ENCODE assay signal across 8 cellular contexts in the genomic region with DNA sequence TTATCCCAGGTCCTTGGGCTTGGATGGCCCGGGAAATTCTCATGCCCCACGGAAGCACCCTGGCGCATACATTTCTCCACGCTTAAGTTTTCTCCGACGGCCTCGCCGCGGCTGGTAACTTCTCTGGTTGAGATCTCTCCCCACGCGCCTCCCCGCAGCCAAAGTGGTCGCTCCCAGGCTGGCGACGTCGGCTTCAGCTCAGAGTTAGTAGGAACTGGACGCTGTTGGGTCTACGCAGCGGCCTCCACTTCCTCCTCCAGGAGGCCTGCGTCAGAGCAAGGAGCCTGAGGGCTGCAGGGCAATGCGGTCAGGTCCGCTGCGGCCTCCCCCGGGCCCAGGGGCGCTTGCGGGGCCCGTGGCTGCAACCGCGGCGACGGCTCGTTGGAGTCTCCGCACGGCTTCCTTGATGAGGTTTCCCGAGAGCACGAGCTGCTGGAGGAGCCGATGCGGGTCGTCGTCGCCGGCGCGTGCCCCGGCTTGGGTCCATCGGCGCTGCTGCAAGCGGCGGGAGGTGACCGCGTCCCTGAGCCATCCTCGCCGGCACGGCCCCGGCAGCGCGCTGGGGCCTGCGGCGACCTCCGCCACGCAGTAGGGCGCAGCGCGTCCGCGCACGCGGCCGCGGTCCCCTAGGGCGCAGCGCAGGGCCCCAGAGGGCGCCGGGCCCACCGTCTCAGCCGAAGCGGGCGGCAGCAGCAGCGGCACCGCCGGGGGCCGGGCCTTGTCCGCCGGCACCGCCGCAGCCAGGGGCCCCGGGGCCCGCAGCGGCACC. TPM values are rescaled to one million over a fixed set of nuclear protein-coding genes. Genes with fewer than 3 reads are reported as not detected.
A peak's percentile ranks its signal among the peaks of the same experiment; 100 is the strongest.
DNase-seq lines count a peak whose midpoint lies in the region; ATAC-seq and TF ChIP-seq lines count a peak whose summit lies in the region.

No MANE protein-coding gene starts in this region.

- CTCF ChIA-PET in Caco-2 (lab: Charles Lee), result interaction anchor here (0.7 to 2.1 kb wide), 6 partner anchors 16 to 608 kb away, joined by 3 to 16 read pairs (median 4); a partner anchor contains a TSS

- BruUV-seq in Caco-2 (replicated peaks; lab: Mats Ljungman, UMichigan), result no TSS peak

- H3K4me3 Mint-ChIP-seq in Caco-2 (ENCODE audit: unreplicated experiment) (peak overlapping the region; percentile 78), endodermal cell (peak overlapping the region; percentile 80), mesothelial cell of epicardium (peak overlapping the region; percentile 79)

- peak overlapping the region; percentile 91 for H3K9ac ChIP-seq in endodermal cell (ENCODE audit: extremely low read depth, low read length, poor library complexity, severe bottlenecking)

- H3K9me3 Mint-ChIP-seq in Caco-2 (ENCODE audit: unreplicated experiment), result no peaks in the 10 kb centered on the region
- no peaks in the 10 kb centered on the region for H3K9me3 Mint-ChIP-seq in endodermal cell
- H3K9me3 Mint-ChIP-seq in mesothelial cell of epicardium, result no peaks in the 10 kb centered on the region

- intact Hi-C loops in Caco-2 (cut with micrococcal nuclease; ENCODE audit: unreplicated experiment), result loop anchor here (2.0 to 5.0 kb wide), 3 partner anchors 15 to 164 kb away; a partner anchor contains a TSS

- TF ChIP-seq CTCF in Caco-2 (IDR thresholded peaks at IDR 0.05; ENCODE audit: insufficient read depth in 1 of 2, low read depth in 1 of 2, low read length in 1 of 2, severe bottlenecking in 1 of 2, unreplicated experiment in 1 of 2) (no peak), WI38 (IDR thresholded peaks at IDR 0.05; ENCODE audit: low read depth, low read length) (no peak), endodermal cell (conservative IDR thresholded peaks at IDR 0.05) (no peak), mesothelial cell of epicardium (IDR thresholded peaks at IDR 0.05; ENCODE audit: unreplicated experiment) (no peak), suprapubic skin (IDR thresholded peaks at IDR 0.05) (no peak)

- peak; percentile 19 for ATAC-seq in GM21381 (IDR thresholded peaks at IDR 0.05; ENCODE audit: unreplicated experiment)

- H3K4me1 Mint-ChIP-seq in Caco-2 (ENCODE audit: low read depth, unreplicated experiment), result peaks cover 28% of the 10 kb centered on the region
- peaks cover 53% of the 10 kb centered on the region for H3K4me1 Mint-ChIP-seq in endodermal cell
- H3K4me1 Mint-ChIP-seq in mesothelial cell of epicardium, result peaks cover 53% of the 10 kb centered on the region

- DNase-seq in Caco-2 (peak; percentile 49 to 59), HT1080 (ENCODE audit: low read depth) (peak; percentile 29), endodermal cell (peak; percentile 79), mesothelial cell of epicardium (ENCODE audit: low spot score in 2 of 2, unreplicated experiment in 2 of 2) (peak in 1 of 2 experiments; percentile 60), suprapubic skin (ENCODE audit: low spot score in 2 of 2) (peak; percentile 80 to 85), NCI-H2081 treated with DMSO at 0.1 percent for 48 hours (lab: John Stamatoyannopoulos, UW) (no peak)

- H3K36me3 ChIP-seq in Caco-2 (ENCODE audit: control insufficient read depth, insufficient read depth, low read length) (peaks cover 1% of the 10 kb centered on the region; the same call in 1 of the 2 replicates), endodermal cell (ENCODE audit: control insufficient read depth, insufficient read depth, low read length) (peaks cover 3% of the 10 kb centered on the region), suprapubic skin (peaks cover 10% of the 10 kb centered on the region)

- no peaks in the 10 kb centered on the region for H3K9me3 ChIP-seq in Caco-2
- H3K9me3 ChIP-seq in endodermal cell (ENCODE audit: control insufficient read depth, low read length), result no peaks in the 10 kb centered on the region
- H3K9me3 ChIP-seq in suprapubic skin, result no peaks in the 10 kb centered on the region

- H3K27ac ChIP-seq in endodermal cell (ENCODE audit: low read depth, low read length) (no peak overlapping the region), suprapubic skin (peak overlapping the region; percentile 98)

- no peak for TF ChIP-seq EP300 in suprapubic skin (IDR thresholded peaks at IDR 0.05)

- WGBS in endodermal cell (ENCODE audit: insufficient coverage in 1 of 2, insufficient read length in 1 of 2), 2 experiments, result 0% methylated on average over 20 to 89 of the region's 89 CpGs
- 0% methylated on average over 31 of the region's 89 CpGs for WGBS in suprapubic skin

- peak overlapping the region; percentile 92 for H3K27ac Mint-ChIP-seq in Caco-2 (ENCODE audit: unreplicated experiment)
- peak overlapping the region; percentile 97 for H3K27ac Mint-ChIP-seq in endodermal cell
- peak overlapping the region; percentile 88 for H3K27ac Mint-ChIP-seq in mesothelial cell of epicardium

- H3K4me3 ChIP-seq in Caco-2 (ENCODE audit: low read depth, low read length) (peak overlapping the region; percentile 99), WI38 (ENCODE audit: low read depth, low read length) (peak overlapping the region; percentile 70), endodermal cell (ENCODE audit: low read length) (peak overlapping the region; percentile 87), suprapubic skin (peak overlapping the region; percentile 90)

- peaks cover 27% of the 10 kb centered on the region for H3K4me1 ChIP-seq in Caco-2
- peaks cover 10% of the 10 kb centered on the region for H3K4me1 ChIP-seq in endodermal cell (ENCODE audit: control insufficient read depth, insufficient read depth, low read length)
- H3K4me1 ChIP-seq in suprapubic skin, result peaks cover 68% of the 10 kb centered on the region

- H3K27me3 ChIP-seq in Caco-2 (replicated peaks; ENCODE audit: control insufficient read depth, insufficient read depth, low read length) (no peaks in the 10 kb centered on the region), endodermal cell (ENCODE audit: control insufficient read depth, insufficient read depth, low read length, poor library complexity, severe bottlenecking) (peaks cover 11% of the 10 kb centered on the region), suprapubic skin (no peaks in the 10 kb centered on the region)

- no peaks in the 10 kb centered on the region for H3K27me3 Mint-ChIP-seq in Caco-2 (ENCODE audit: insufficient read depth, unreplicated experiment)
- H3K27me3 Mint-ChIP-seq in endodermal cell (ENCODE audit: insufficient read depth), result peaks cover 20% of the 10 kb centered on the region
- H3K27me3 Mint-ChIP-seq in mesothelial cell of epicardium (ENCODE audit: low read depth), result peaks cover 18% of the 10 kb centered on the region

- TF ChIP-seq POLR2A in suprapubic skin (IDR thresholded peaks at IDR 0.05), result no peak

- POLR2A ChIA-PET in Caco-2 (lab: Charles Lee), result interaction anchor here (0.6 to 1.6 kb wide), 3 partner anchors 42 to 165 kb away, joined by 3 to 7 read pairs (median 5); a partner anchor contains a TSS

- H3K36me3 Mint-ChIP-seq in Caco-2 (ENCODE audit: insufficient read depth, unreplicated experiment), result no peaks in the 10 kb centered on the region
- peaks cover 16% of the 10 kb centered on the region for H3K36me3 Mint-ChIP-seq in endodermal cell (ENCODE audit: low read depth)
- H3K36me3 Mint-ChIP-seq in mesothelial cell of epicardium, result peaks cover 8% of the 10 kb centered on the region

RNA-seq across cellular contexts. Expression of a gene that starts 0.7 kb away (rescaled TPM):
- total RNA-seq in Caco-2 (2022) (16.6 and 18.8 TPM in 2 replicates), endodermal cell (10 to 100 TPM; 31.0 to 35.2 TPM), mesothelial cell of epicardium (8.9 to 9.2 TPM (median 9.0 TPM) in 3 replicates), suprapubic skin (10 to 100 TPM; 30.9 to 58.0 (median 38.4) TPM)
- total RNA-seq in HT1080 (2014; rRNA removed; shearing (Covaris generic)), result 11.8 and 12.9 TPM in 2 replicates
- polyA plus RNA-seq in HT1080 (2015; cell fraction: cytosol; rRNA removed), result 10.1 and 10.5 TPM in 2 replicates
- polyA plus RNA-seq in HT1080 (2015; cell fraction: nucleus; rRNA removed), result 5.7 and 7.0 TPM in 2 replicates
- polyA plus RNA-seq in endodermal cell (2013, experiment 1 of 2), result 12.1 TPM
- 8.5 TPM for polyA plus RNA-seq in endodermal cell (2013, experiment 2 of 2)

RNA-seq across cellular contexts. Expression of a gene that starts 14.7 kb away (rescaled TPM):
- total RNA-seq in Caco-2 (2022), result 2.3 and 2.9 TPM in 2 replicates
- 3.3 and 4.3 TPM in 2 replicates for total RNA-seq in HT1080 (2014; rRNA removed; shearing (Covaris generic))
- polyA plus RNA-seq in HT1080 (2015; cell fraction: cytosol; rRNA removed), result 3.2 and 3.4 TPM in 2 replicates
- polyA plus RNA-seq in HT1080 (2015; cell fraction: nucleus; rRNA removed), result 2.0 and 3.1 TPM in 2 replicates
- 1 to 10 TPM; 6.5 to 7.3 TPM for total RNA-seq in endodermal cell
- polyA plus RNA-seq in endodermal cell (2013, experiment 1 of 2), result 3.2 TPM
- polyA plus RNA-seq in endodermal cell (2013, experiment 2 of 2), result 2.2 TPM
- total RNA-seq in mesothelial cell of epicardium, result 2.4 to 2.9 TPM (median 2.4 TPM) in 3 replicates
- total RNA-seq in suprapubic skin, result 1 to 10 TPM; 5.2 to 8.4 (median 7.2) TPM

RNA-seq across cellular contexts. Expression of a gene that starts 41.3 kb away (rescaled TPM):
- 13.9 and 15.9 TPM in 2 replicates for total RNA-seq in Caco-2 (2022)
- total RNA-seq in HT1080 (2014; rRNA removed; shearing (Covaris generic)), result 9.0 and 11.1 TPM in 2 replicates
- polyA plus RNA-seq in HT1080 (2015; cell fraction: cytosol; rRNA removed), result 9.9 and 12.4 TPM in 2 replicates
- polyA plus RNA-seq in HT1080 (2015; cell fraction: nucleus; rRNA removed), result 19.4 and 27.8 TPM in 2 replicates
- total RNA-seq in endodermal cell, result 10 to 100 TPM; 26.8 to 47.6 TPM
- 31.1 TPM for polyA plus RNA-seq in endodermal cell (2013, experiment 1 of 2)
- 30.3 TPM for polyA plus RNA-seq in endodermal cell (2013, experiment 2 of 2)
- 19.4 to 22.8 TPM (median 22.6 TPM) in 3 replicates for total RNA-seq in mesothelial cell of epicardium
- total RNA-seq in suprapubic skin, result 10 to 100 TPM in 3 of 4 donors, 1 to 10 TPM in 1; 8.0 to 12.8 (median 11.2) TPM
